1 cellular context compared by ENCODE assay signal in genomic region chr4:56048621-56049427, GRCh38.
A peak's percentile ranks its signal among the peaks of the same experiment; 100 is the strongest.
TF ChIP-seq lines count a peak whose summit lies in the region.

No MANE protein-coding gene starts in this region.

TF ChIP-seq in GM12878, 131 proteins besides CTCF, POLR2A, EP300 and RAD21 (continued from another document):
- TF ChIP-seq USF1 (IDR thresholded peaks at IDR 0.05; ENCODE audit: borderline replicate concordance, extremely low read length, insufficient read depth, low read depth, low read length) (peak; percentile 77), ZBTB40 (IDR thresholded peaks at IDR 0.05; ENCODE audit: borderline replicate concordance) (no peak), SP1 (IDR thresholded peaks at IDR 0.05; ENCODE audit: low read depth, low read length) (no peak), RB1 (IDR thresholded peaks at IDR 0.05; ENCODE audit: borderline replicate concordance) (no peak), ZSCAN29 (IDR thresholded peaks at IDR 0.05) (no peak), NRF1 (conservative IDR thresholded peaks at IDR 0.05; ENCODE audit: low read depth, low read length) (no peak), CHD4 (IDR thresholded peaks at IDR 0.05) (no peak), HDAC6 (IDR thresholded peaks at IDR 0.05; ENCODE audit: unreplicated experiment) (peak; percentile 65), NR2F1 (conservative IDR thresholded peaks at IDR 0.05) (0 out of 2 replicates have a peak, but pooled peaks have one; percentile 31), MEF2B (IDR thresholded peaks at IDR 0.05; ENCODE audit: partially characterized antibody, poor library complexity, severe bottlenecking) (no peak), ZNF207 (IDR thresholded peaks at IDR 0.05; ENCODE audit: borderline replicate concordance) (no peak), BHLHE40 (IDR thresholded peaks at IDR 0.05; ENCODE audit: borderline replicate concordance in 1 of 2, low read depth in 2 of 2, low read length in 1 of 2) (peak in 1 of 2 experiments; percentile 73; a peak in 2 of 4 replicates), NR2C2 (IDR thresholded peaks at IDR 0.05; ENCODE audit: borderline replicate concordance, control insufficient read depth, insufficient read length, low read depth) (no peak), WRNIP1 (IDR thresholded peaks at IDR 0.05; ENCODE audit: borderline replicate concordance, low read depth, low read length) (no peak), GATAD2B (conservative IDR thresholded peaks at IDR 0.05; ENCODE audit: low read depth) (peak; percentile 60; the same call in 1 of the 2 replicates), RELB (IDR thresholded peaks at IDR 0.05; ENCODE audit: low read depth) (no peak), CREM (IDR thresholded peaks at IDR 0.05; ENCODE audit: low read depth) (no peak), SKIL (IDR thresholded peaks at IDR 0.05; ENCODE audit: low read depth, poor library complexity, severe bottlenecking) (no peak), E2F4 (IDR thresholded peaks at IDR 0.05; ENCODE audit: low read depth, low read length) (no peak), RCOR1 (conservative IDR thresholded peaks at IDR 0.05; ENCODE audit: low read depth, low read length) (no peak), SMAD5 (IDR thresholded peaks at IDR 0.05; ENCODE audit: low read depth) (no peak), BCL11A (IDR thresholded peaks at IDR 0.05; ENCODE audit: low read depth, low read length) (no peak), NKRF (conservative IDR thresholded peaks at IDR 0.05) (no peak), SMARCA5 (IDR thresholded peaks at IDR 0.05) (peak; percentile 86), E2F8 (IDR thresholded peaks at IDR 0.05; ENCODE audit: low read depth, partially characterized antibody) (no peak), HDAC2 (IDR thresholded peaks at IDR 0.05) (no peak), POU2F2 (IDR thresholded peaks at IDR 0.05; ENCODE audit: borderline replicate concordance, low read depth, low read length) (no peak), LARP7 (IDR thresholded peaks at IDR 0.05) (peak; percentile 68; the same call in 1 of the 2 replicates), SMC3 (IDR thresholded peaks at IDR 0.05; ENCODE audit: borderline replicate concordance, low read length) (peak; percentile 31; the same call in 1 of the 2 replicates)
